Comparison of ENCODE assay signal across 1 cellular context in genomic region chr6:26305097-26305841, GRCh38.
TF ChIP-seq lines count a peak whose summit lies in the region.

No MANE protein-coding gene starts in this region.

TF ChIP-seq in K562, 482 proteins besides CTCF, POLR2A, EP300 and RAD21 (continued from another document and continues in another):
- TF ChIP-seq REST (CRISPR knock-in tag; IDR thresholded peaks at IDR 0.05; ENCODE audit: low read depth) (0 out of 2 replicates have a peak, but pooled peaks have one; percentile 47), MXI1 (IDR thresholded peaks at IDR 0.05; ENCODE audit: low read depth, low read length) (0 out of 2 replicates have a peak, but pooled peaks have one; percentile 16), NEUROD1 (IDR thresholded peaks at IDR 0.05; ENCODE audit: borderline replicate concordance, low read depth, low read length, partially characterized antibody) (no peak), ARNT (IDR thresholded peaks at IDR 0.05) (no peak; a peak in 1 of 4 replicates), ZFX (CRISPR knock-in tag; IDR thresholded peaks at IDR 0.05) (peak; percentile 52; the same call in 1 of the 2 replicates), ZBTB17 (CRISPR knock-in tag; IDR thresholded peaks at IDR 0.05) (peak; percentile 94), KLF1 (tag; IDR thresholded peaks at IDR 0.05) (no peak; the same call in 1 of the 2 replicates), ZNF175 (CRISPR knock-in tag; IDR thresholded peaks at IDR 0.05; ENCODE audit: low read depth) (no peak; the same call in 1 of the 2 replicates), PML (IDR thresholded peaks at IDR 0.05; ENCODE audit: low read length) (peak; percentile 48; the same call in 1 of the 2 replicates), MLLT1 (IDR thresholded peaks at IDR 0.05) (peak in 1 of 2 experiments; percentile 95; a peak in 3 of 4 replicates), PHF21A (IDR thresholded peaks at IDR 0.05; ENCODE audit: borderline replicate concordance, low read depth) (0 out of 2 replicates have a peak, but pooled peaks have one; percentile 59), ZFP1 (CRISPR knock-in tag; IDR thresholded peaks at IDR 0.05) (0 out of 2 replicates have a peak, but pooled peaks have one; percentile 12), RBBP5 (IDR thresholded peaks at IDR 0.05; ENCODE audit: borderline replicate concordance, insufficient read depth, low read length, poor library complexity, severe bottlenecking) (peak; percentile 12), ZBTB40 (IDR thresholded peaks at IDR 0.05) (peak; percentile 70), ZBTB40 (CRISPR knock-in tag; IDR thresholded peaks at IDR 0.05) (no peak), NFXL1 (CRISPR knock-in tag; IDR thresholded peaks at IDR 0.05) (peak; percentile 59), SMAD1 (IDR thresholded peaks at IDR 0.05; ENCODE audit: low read depth, low read length, partially characterized antibody) (peak; percentile 2), ZNF76 (CRISPR knock-in tag; IDR thresholded peaks at IDR 0.05; ENCODE audit: borderline replicate concordance) (0 out of 2 replicates have a peak, but pooled peaks have one; percentile 10), TAF1 (IDR thresholded peaks at IDR 0.05; ENCODE audit: control insufficient read depth, extremely low read depth, insufficient read depth, low read length, severe bottlenecking) (no peak), MNT (conservative IDR thresholded peaks at IDR 0.05) (peak; percentile 63 to 67; a peak in 3 of 4 replicates), HDAC1 (IDR thresholded peaks at IDR 0.05) (peak in 1 of 2 experiments; percentile 40; a peak in 1 of 4 replicates), ZNF764 (CRISPR knock-in tag; IDR thresholded peaks at IDR 0.05; ENCODE audit: low read depth) (peak; percentile 84), POLR3G (IDR thresholded peaks at IDR 0.05; ENCODE audit: extremely low read depth, insufficient read length, insufficient replicate concordance) (peak; percentile 76), FOXM1 (IDR thresholded peaks at IDR 0.05; ENCODE audit: low read depth) (no peak), FOXM1 (CRISPR knock-in tag; IDR thresholded peaks at IDR 0.05; ENCODE audit: low read depth) (0 out of 2 replicates have a peak, but pooled peaks have one; percentile 53), ZFP91 (CRISPR knock-in tag; IDR thresholded peaks at IDR 0.05) (0 out of 2 replicates have a peak, but pooled peaks have one; percentile 38), MIER1 (IDR thresholded peaks at IDR 0.05; ENCODE audit: low read depth) (no peak), HMBOX1 (IDR thresholded peaks at IDR 0.05) (peak; percentile 88), FOSL1 (tag; conservative IDR thresholded peaks at IDR 0.05) (0 out of 2 replicates have a peak, but pooled peaks have one; percentile 12), ZBTB49 (CRISPR knock-in tag; IDR thresholded peaks at IDR 0.05; ENCODE audit: borderline replicate concordance) (no peak)
